ENCODE assay signal across 22 cellular contexts in the genomic region with DNA sequence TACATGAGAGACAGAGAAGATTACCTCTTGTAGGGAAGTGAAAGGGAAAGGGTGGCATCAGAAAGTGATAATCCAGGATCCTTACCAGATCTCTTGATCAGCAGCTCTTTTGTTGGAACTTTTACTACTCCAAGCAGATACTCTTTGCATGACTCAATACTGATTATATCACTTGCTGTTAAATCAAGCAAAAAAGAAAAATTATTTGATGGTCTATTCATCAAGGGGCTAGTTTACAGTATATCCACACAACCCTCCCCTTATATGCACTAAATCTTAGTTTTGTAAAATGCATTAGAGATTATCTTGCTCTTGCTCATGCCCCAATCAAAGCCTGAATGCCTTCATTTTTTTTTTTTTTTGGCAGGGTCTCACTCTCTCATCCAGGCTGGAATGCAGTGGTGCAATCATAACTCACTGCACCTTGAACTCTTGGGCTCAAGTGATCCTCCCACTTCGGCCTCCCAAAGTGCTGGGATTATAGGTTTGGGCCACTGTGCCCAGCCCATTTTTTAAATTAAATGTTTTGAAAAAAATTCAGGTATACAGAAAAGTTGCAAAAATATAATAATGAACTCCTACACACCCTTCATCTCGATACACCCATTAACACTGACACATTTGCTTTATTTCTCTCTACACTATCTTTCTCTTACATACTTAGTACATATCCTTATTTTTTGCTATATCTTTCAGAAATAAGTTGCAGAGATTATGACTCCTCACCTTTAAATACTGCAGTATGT.
DNase-seq lines count a peak whose midpoint lies in the region; ATAC-seq and FAIRE-seq lines count a peak whose summit lies in the region.
"Had no signal": no experiment of that assay in that cellular context is flagged by ENCODE, and none has a peak within 500 bp of the region (broad histone marks: within the 10 kb centered on the region; RNA-seq: fewer than 3 reads in every experiment).

No MANE protein-coding gene starts in this region.

- no peak overlapping the region for H3K4me3 ChIP-seq in Karpas-422 (ENCODE audit: low read length)
- H3K4me3 ChIP-seq: hepatocyte, SJSA1 had no signal

- peak overlapping the region; percentile 52 for H3K27ac Mint-ChIP-seq in activated CD4-positive, alpha-beta memory T cell treated with anti-CD3 and anti-CD28 coated beads, Interleukin-2, amount 10 ng/mL, durations not matched to agents 7 days and 5 days
- H3K27ac Mint-ChIP-seq in activated CD4-positive, alpha-beta memory T cell treated with anti-CD3 and anti-CD28 coated beads for 36 hours, result no peak overlapping the region
- peak overlapping the region; percentile 87 for H3K27ac Mint-ChIP-seq in stimulated activated effector memory CD8-positive, alpha-beta T cell treated with anti-CD3 and anti-CD28 coated beads, Interleukin-12 subunit alpha, Interleukin-12 subunit beta, amount 100 ng/mL, for 72 hours
- H3K27ac Mint-ChIP-seq: activated naive CD4-positive, alpha-beta T cell treated with anti-CD3 and anti-CD28 coated beads for 36 hours; nephron had no signal

- H4K20me1 ChIP-seq in Karpas-422 (ENCODE audit: insufficient read depth, low read depth, low read length), result no peaks in the 10 kb centered on the region

- FAIRE-seq in RCC 7860 (lab: Jason Lieb, UNC), result no peak
- FAIRE-seq: kidney had no signal

- H3K4me1 ChIP-seq in Karpas-422 (ENCODE audit: low read length), result peaks cover 7% of the 10 kb centered on the region
- H3K4me1 ChIP-seq: SJSA1 had no signal

- H3K4me1 Mint-ChIP-seq in activated CD4-positive, alpha-beta memory T cell treated with anti-CD3 and anti-CD28 coated beads, Interleukin-2, amount 10 ng/mL, durations not matched to agents 7 days and 5 days, result peaks cover 15% of the 10 kb centered on the region
- H3K4me1 Mint-ChIP-seq in activated CD4-positive, alpha-beta memory T cell treated with anti-CD3 and anti-CD28 coated beads for 36 hours (ENCODE audit: low read depth), result peaks cover 9% of the 10 kb centered on the region
- H3K4me1 Mint-ChIP-seq in stimulated activated effector memory CD8-positive, alpha-beta T cell treated with anti-CD3 and anti-CD28 coated beads, Interleukin-12 subunit alpha, Interleukin-12 subunit beta, amount 100 ng/mL, for 72 hours, result peaks cover 10% of the 10 kb centered on the region
- H3K4me1 Mint-ChIP-seq: brain, nephron had no signal

- H3K27me3 Mint-ChIP-seq in activated CD4-positive, alpha-beta memory T cell treated with anti-CD3 and anti-CD28 coated beads, Interleukin-2, amount 10 ng/mL, durations not matched to agents 7 days and 5 days, result no peaks in the 10 kb centered on the region
- H3K27me3 Mint-ChIP-seq in activated CD4-positive, alpha-beta memory T cell treated with anti-CD3 and anti-CD28 coated beads for 36 hours, result no peaks in the 10 kb centered on the region

- H3K9me3 Mint-ChIP-seq in activated CD4-positive, alpha-beta memory T cell treated with anti-CD3 and anti-CD28 coated beads, Interleukin-2, amount 10 ng/mL, durations not matched to agents 7 days and 5 days, result no peaks in the 10 kb centered on the region
- H3K9me3 Mint-ChIP-seq in activated CD4-positive, alpha-beta memory T cell treated with anti-CD3 and anti-CD28 coated beads for 36 hours, result no peaks in the 10 kb centered on the region
- H3K9me3 Mint-ChIP-seq in stimulated activated effector memory CD8-positive, alpha-beta T cell treated with anti-CD3 and anti-CD28 coated beads, Interleukin-12 subunit alpha, Interleukin-12 subunit beta, amount 100 ng/mL, for 72 hours, result no peaks in the 10 kb centered on the region

- CTCF ChIA-PET in activated CD4-positive, alpha-beta memory T cell treated with anti-CD3 and anti-CD28 coated beads, Interleukin-2, amount 10 ng/mL, durations not matched to agents 7 days and 5 days (lab: Charles Lee), result no interaction called here
- CTCF ChIA-PET in activated CD4-positive, alpha-beta memory T cell treated with anti-CD3 and anti-CD28 coated beads for 36 hours (lab: Charles Lee), result no interaction called here

- H3K4me3 Mint-ChIP-seq in activated CD4-positive, alpha-beta memory T cell treated with anti-CD3 and anti-CD28 coated beads, Interleukin-2, amount 10 ng/mL, durations not matched to agents 7 days and 5 days, result no peak overlapping the region
- no peak overlapping the region for H3K4me3 Mint-ChIP-seq in activated CD4-positive, alpha-beta memory T cell treated with anti-CD3 and anti-CD28 coated beads for 36 hours
- H3K4me3 Mint-ChIP-seq in stimulated activated effector memory CD8-positive, alpha-beta T cell treated with anti-CD3 and anti-CD28 coated beads, Interleukin-12 subunit alpha, Interleukin-12 subunit beta, amount 100 ng/mL, for 72 hours, result no peak overlapping the region
- H3K4me3 Mint-ChIP-seq: activated naive CD4-positive, alpha-beta T cell treated with anti-CD3 and anti-CD28 coated beads for 36 hours; brain; CD14-positive monocyte; nephron had no signal

- intact Hi-C loops in activated CD4-positive, alpha-beta memory T cell treated with anti-CD3 and anti-CD28 coated beads for 36 hours (cut with micrococcal nuclease), result loop anchor here (5.0 kb wide), 1 partner anchor 58 kb away; no protein-coding TSS in a partner anchor

- H3K4me2 ChIP-seq in Karpas-422 (ENCODE audit: low read depth, low read length, poor library complexity, severe bottlenecking), result no peak overlapping the region
- H3K4me2 ChIP-seq: hepatocyte had no signal

- ATAC-seq in stimulated activated effector memory CD8-positive, alpha-beta T cell treated with anti-CD3 and anti-CD28 coated beads, Interleukin-12 subunit alpha, Interleukin-12 subunit beta, amount 100 ng/mL, for 72 hours, result no peak
- no peak for ATAC-seq in GM19467 (IDR thresholded peaks at IDR 0.05; ENCODE audit: unreplicated experiment)
- ATAC-seq: esophagus mucosa had no signal

- peaks cover 53% of the 10 kb centered on the region for H3K36me3 Mint-ChIP-seq in activated CD4-positive, alpha-beta memory T cell treated with anti-CD3 and anti-CD28 coated beads, Interleukin-2, amount 10 ng/mL, durations not matched to agents 7 days and 5 days (ENCODE audit: low read depth)
- peaks cover 40% of the 10 kb centered on the region for H3K36me3 Mint-ChIP-seq in activated CD4-positive, alpha-beta memory T cell treated with anti-CD3 and anti-CD28 coated beads for 36 hours
- H3K36me3 Mint-ChIP-seq in stimulated activated effector memory CD8-positive, alpha-beta T cell treated with anti-CD3 and anti-CD28 coated beads, Interleukin-12 subunit alpha, Interleukin-12 subunit beta, amount 100 ng/mL, for 72 hours, result peaks cover 62% of the 10 kb centered on the region

- no peak overlapping the region for H3K27ac ChIP-seq in Karpas-422 (ENCODE audit: low read length)
- H3K27ac ChIP-seq: 22Rv1, hepatocyte, SJSA1 had no signal

- peaks cover 51% of the 10 kb centered on the region for H3K36me3 ChIP-seq in Karpas-422 (ENCODE audit: insufficient read depth, low read length)

- H3K9ac ChIP-seq in Karpas-422 (ENCODE audit: low read length), result no peak overlapping the region

- H3K79me2 ChIP-seq in Karpas-422 (ENCODE audit: low read length), result no peaks in the 10 kb centered on the region
- H3K79me2 ChIP-seq: hepatocyte had no signal

- H2AFZ ChIP-seq in Karpas-422 (ENCODE audit: low read length), result no peak overlapping the region
- H2AFZ ChIP-seq: hepatocyte had no signal

- H3K9me3 ChIP-seq in Karpas-422 (ENCODE audit: low read length), result no peaks in the 10 kb centered on the region
- H3K9me3 ChIP-seq: SJSA1 had no signal

- DNase-seq in activated CD4-positive, alpha-beta memory T cell treated with anti-CD3 and anti-CD28 coated beads, Interleukin-2, amount 10 ng/mL, durations not matched to agents 7 days and 5 days, result no peak
- DNase-seq in activated CD4-positive, alpha-beta memory T cell treated with anti-CD3 and anti-CD28 coated beads for 36 hours, result no peak
- DNase-seq in RCC 7860 (ENCODE audit: low spot score) (peak; percentile 48), fibroblast of peridontal ligament (ENCODE audit: extremely low read depth) (peak; percentile 30), Karpas-422 (no peak), NCI-H1436 treated with DMSO at 0.1 percent for 48 hours (lab: John Stamatoyannopoulos, UW) (no peak)
- DNase-seq in stimulated activated effector memory CD8-positive, alpha-beta T cell treated with anti-CD3 and anti-CD28 coated beads, Interleukin-12 subunit alpha, Interleukin-12 subunit beta, amount 100 ng/mL, for 72 hours (ENCODE audit: low spot score in 2 of 2), result no peak
- DNase-seq: activated naive CD4-positive, alpha-beta T cell treated with anti-CD3 and anti-CD28 coated beads for 36 hours; DND-41; kidney; NCI-H2081; NCI-H526; stimulated activated naive CD4-positive, alpha-beta T cell treated with Interleukin-2 at 50 U/mL for 16 hours; T1000 had no signal

- no peaks in the 10 kb centered on the region for H3K27me3 ChIP-seq in Karpas-422 (ENCODE audit: low read length)
- H3K27me3 ChIP-seq: hepatocyte, SJSA1 had no signal

- POLR2A ChIA-PET in activated CD4-positive, alpha-beta memory T cell treated with anti-CD3 and anti-CD28 coated beads, Interleukin-2, amount 10 ng/mL, durations not matched to agents 7 days and 5 days (lab: Charles Lee), result interaction anchor here (1.0 kb wide), 1 partner anchor 105 kb away, joined by 3 read pairs; no protein-coding TSS in a partner anchor
- POLR2A ChIA-PET in activated CD4-positive, alpha-beta memory T cell treated with anti-CD3 and anti-CD28 coated beads for 36 hours (lab: Charles Lee), result interaction anchor here (0.6 kb wide), 1 partner anchor 103 kb away, joined by 3 read pairs; no protein-coding TSS in a partner anchor

- H3K9me2 ChIP-seq in Karpas-422 (replicated peaks; ENCODE audit: insufficient read depth, low read length), result no peaks in the 10 kb centered on the region

Comparison
In these comparisons a context has a peak if more than half of its experiments do, and no peak if none do; other contexts are left out.
1. DNase-seq: peak in RCC 7860 (single experiment) and fibroblast of peridontal ligament (single experiment); none in activated CD4-positive, alpha-beta memory T cell treated with anti-CD3 and anti-CD28 coated beads, Interleukin-2, amount 10 ng/mL, durations not matched to agents 7 days and 5 days (single experiment), activated CD4-positive, alpha-beta memory T cell treated with anti-CD3 and anti-CD28 coated beads for 36 hours (single experiment), stimulated activated effector memory CD8-positive, alpha-beta T cell treated with anti-CD3 and anti-CD28 coated beads, Interleukin-12 subunit alpha, Interleukin-12 subunit beta, amount 100 ng/mL, for 72 hours (0 of 2), Karpas-422 (single experiment) and NCI-H1436 treated with DMSO at 0.1 percent for 48 hours (single experiment).